In genomic region chr1:174206148-174206826, GRCh38 we compare ENCODE assay signal across 1 cellular context.
TF ChIP-seq lines count a peak whose summit lies in the region.

No MANE protein-coding gene starts in this region.

TF ChIP-seq in K562, 482 proteins besides CTCF, POLR2A, EP300 and RAD21:
- no peak for TF ChIP-seq SREBF1 (IDR thresholded peaks at IDR 0.05; ENCODE audit: borderline replicate concordance, low read depth, low read length)
- TF ChIP-seq CEBPZ (IDR thresholded peaks at IDR 0.05; ENCODE audit: borderline replicate concordance, low read depth, low read length): no peak
- 0 out of 2 replicates have a peak, but pooled peaks have one; percentile 48 for TF ChIP-seq ZNF584 (CRISPR knock-in tag; IDR thresholded peaks at IDR 0.05; ENCODE audit: low read depth)
- TF ChIP-seq CREB5 (CRISPR knock-in tag; IDR thresholded peaks at IDR 0.05): no peak
- TF ChIP-seq E2F1 (CRISPR knock-in tag; IDR thresholded peaks at IDR 0.05): no peak
- no peak for TF ChIP-seq MED1 (CRISPR knock-in tag; IDR thresholded peaks at IDR 0.05; ENCODE audit: borderline replicate concordance)
- no peak for TF ChIP-seq NEUROD1 (IDR thresholded peaks at IDR 0.05; ENCODE audit: borderline replicate concordance, low read depth, low read length, partially characterized antibody)
- TF ChIP-seq STAG1 (CRISPR knock-in tag; IDR thresholded peaks at IDR 0.05; ENCODE audit: borderline replicate concordance): no peak
- peak; percentile 64; the same call in 1 of the 2 replicates for TF ChIP-seq MEF2D (tag; conservative IDR thresholded peaks at IDR 0.05; ENCODE audit: low read depth)
- TF ChIP-seq BRD4 (IDR thresholded peaks at IDR 0.05): no peak
- peak; percentile 49; the same call in 1 of the 2 replicates for TF ChIP-seq TFE3 (CRISPR knock-in tag; IDR thresholded peaks at IDR 0.05)
- TF ChIP-seq FOXJ3 (CRISPR knock-in tag; IDR thresholded peaks at IDR 0.05): no peak
- TF ChIP-seq RBBP5 (IDR thresholded peaks at IDR 0.05; ENCODE audit: borderline replicate concordance, insufficient read depth, low read length, poor library complexity, severe bottlenecking): no peak
- no peak for TF ChIP-seq ETV5 (CRISPR knock-in tag; IDR thresholded peaks at IDR 0.05; ENCODE audit: low read depth)
- no peak for TF ChIP-seq ZNF589 (CRISPR knock-in tag; IDR thresholded peaks at IDR 0.05; ENCODE audit: low read depth)
TF ChIP-seq in K562: peak in this region for 3.
